8 cellular contexts compared by ENCODE assay signal in the genomic region with DNA sequence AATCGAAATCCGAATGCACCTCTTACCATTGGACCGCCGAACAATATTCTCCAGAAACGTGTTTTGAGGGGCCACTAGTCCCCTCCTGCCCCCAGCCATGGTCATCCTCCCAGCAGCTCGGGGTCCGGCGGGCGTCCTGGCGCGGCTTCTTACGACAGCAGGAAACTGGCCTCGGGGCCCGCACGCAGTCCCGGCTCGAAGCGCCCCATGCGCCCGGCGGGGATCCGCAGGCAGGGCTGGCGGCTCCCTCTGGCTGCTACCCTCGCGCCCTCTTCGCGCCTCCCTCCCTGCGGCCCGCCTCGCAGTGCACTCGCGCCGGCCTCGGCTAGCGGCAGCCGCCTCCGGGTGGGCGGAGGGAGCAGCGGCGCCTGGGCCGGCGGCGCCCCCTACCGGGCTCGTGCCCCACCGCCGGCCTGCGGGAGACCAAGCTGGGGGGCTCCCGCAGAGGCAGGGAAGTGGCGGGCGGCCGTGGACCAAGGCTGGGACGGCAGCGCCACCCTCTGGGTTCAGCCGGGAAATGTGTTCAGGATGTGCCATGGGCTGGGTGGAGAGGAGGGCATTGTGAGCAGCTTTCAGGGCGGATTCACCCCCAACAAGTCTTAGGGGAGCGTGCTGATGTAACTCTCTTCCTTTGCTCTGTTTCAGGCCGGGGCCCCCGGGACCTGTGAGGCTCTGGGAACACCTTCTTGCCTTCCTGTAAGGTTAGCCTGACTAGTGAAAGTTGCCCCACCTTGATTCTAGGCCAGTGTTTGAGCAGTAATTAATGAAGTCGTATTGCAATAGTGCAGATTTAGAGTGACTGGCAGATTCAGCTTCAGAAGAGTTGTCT. TPM values are rescaled to one million over a fixed set of nuclear protein-coding genes. Genes with fewer than 3 reads are reported as not detected.
DNase-seq lines count a peak whose midpoint lies in the region; ATAC-seq and TF ChIP-seq lines count a peak whose summit lies in the region.

A gene with protein sequence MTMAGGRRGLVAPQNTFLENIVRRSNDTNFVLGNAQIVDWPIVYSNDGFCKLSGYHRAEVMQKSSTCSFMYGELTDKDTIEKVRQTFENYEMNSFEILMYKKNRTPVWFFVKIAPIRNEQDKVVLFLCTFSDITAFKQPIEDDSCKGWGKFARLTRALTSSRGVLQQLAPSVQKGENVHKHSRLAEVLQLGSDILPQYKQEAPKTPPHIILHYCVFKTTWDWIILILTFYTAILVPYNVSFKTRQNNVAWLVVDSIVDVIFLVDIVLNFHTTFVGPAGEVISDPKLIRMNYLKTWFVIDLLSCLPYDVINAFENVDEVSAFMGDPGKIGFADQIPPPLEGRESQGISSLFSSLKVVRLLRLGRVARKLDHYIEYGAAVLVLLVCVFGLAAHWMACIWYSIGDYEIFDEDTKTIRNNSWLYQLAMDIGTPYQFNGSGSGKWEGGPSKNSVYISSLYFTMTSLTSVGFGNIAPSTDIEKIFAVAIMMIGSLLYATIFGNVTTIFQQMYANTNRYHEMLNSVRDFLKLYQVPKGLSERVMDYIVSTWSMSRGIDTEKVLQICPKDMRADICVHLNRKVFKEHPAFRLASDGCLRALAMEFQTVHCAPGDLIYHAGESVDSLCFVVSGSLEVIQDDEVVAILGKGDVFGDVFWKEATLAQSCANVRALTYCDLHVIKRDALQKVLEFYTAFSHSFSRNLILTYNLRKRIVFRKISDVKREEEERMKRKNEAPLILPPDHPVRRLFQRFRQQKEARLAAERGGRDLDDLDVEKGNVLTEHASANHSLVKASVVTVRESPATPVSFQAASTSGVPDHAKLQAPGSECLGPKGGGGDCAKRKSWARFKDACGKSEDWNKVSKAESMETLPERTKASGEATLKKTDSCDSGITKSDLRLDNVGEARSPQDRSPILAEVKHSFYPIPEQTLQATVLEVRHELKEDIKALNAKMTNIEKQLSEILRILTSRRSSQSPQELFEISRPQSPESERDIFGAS (minus strand): TSS at position 308 of the 829 bp plus-strand sequence. CDS start 203 bp downstream, at position 105.

- POLR2A ChIA-PET in CD8-positive, alpha-beta T cell (lab: Charles Lee) = interaction anchor here (1.0 kb wide), 2 partner anchors 125 to 189 kb away, joined by 3 read pairs; partner anchors contain the start of gene RCOR3

- H3K4me3 Mint-ChIP-seq in CD8-positive, alpha-beta T cell = peak within 1 kb of the TSS; percentile 77
- H3K4me3 Mint-ChIP-seq in endodermal cell = peak within 1 kb of the TSS; percentile 53

- peak; percentile 97 for TF ChIP-seq CTCF in CD8-positive, alpha-beta T cell (IDR thresholded peaks at IDR 0.05)
- TF ChIP-seq CTCF in endodermal cell (conservative IDR thresholded peaks at IDR 0.05) = peak; percentile 99
- peak; percentile 79 for TF ChIP-seq CTCF in mucosa of descending colon (IDR thresholded peaks at IDR 0.05)

- no peak within 1 kb of the TSS for H3K9ac ChIP-seq in endodermal cell (ENCODE audit: extremely low read depth, low read length, poor library complexity, severe bottlenecking)

- peaks cover 9% of the 10 kb centered on the region for H3K4me1 Mint-ChIP-seq in CD8-positive, alpha-beta T cell (ENCODE audit: low read depth)
- H3K4me1 Mint-ChIP-seq in endodermal cell = peaks cover 28% of the 10 kb centered on the region

- no peaks in the 10 kb centered on the region for H3K27me3 ChIP-seq in CD8-positive, alpha-beta T cell (ENCODE audit: insufficient read depth, low read length)
- peaks cover 45% of the 10 kb centered on the region for H3K27me3 ChIP-seq in endodermal cell (ENCODE audit: control insufficient read depth, insufficient read depth, low read length, poor library complexity, severe bottlenecking)

- intact Hi-C loops in CD8-positive, alpha-beta T cell (cut with DNase I, micrococcal nuclease) = loop anchor here (1.0 to 10.0 kb wide), 6 partner anchors 125 to 1279 kb away; partner anchors contain the start of gene RCOR3 (in 1 of the 2)
- intact Hi-C loops in mucosa of descending colon (cut with DNase I, micrococcal nuclease) = loop anchor here in 1 of 2 donors (10.0 kb wide), 1 partner anchor 549 kb away; no protein-coding TSS in a partner anchor

- 0 to 3% methylated on average over 25 to 60 of the region's 60 CpGs for WGBS in endodermal cell (ENCODE audit: insufficient coverage in 1 of 2, insufficient read length in 1 of 2), 2 experiments

- no peaks in the 10 kb centered on the region for H3K36me3 ChIP-seq in CD8-positive, alpha-beta T cell (ENCODE audit: insufficient read depth, low read length)
- H3K36me3 ChIP-seq in endodermal cell (ENCODE audit: control insufficient read depth, insufficient read depth, low read length) (no peaks in the 10 kb centered on the region), mucosa of descending colon (ENCODE audit: low read depth) (no peaks in the 10 kb centered on the region)

- H3K4me3 ChIP-seq in CD8-positive, alpha-beta T cell (ENCODE audit: low read depth, low read length) = peak within 1 kb of the TSS; percentile 40
- peak within 1 kb of the TSS; percentile 74 for H3K4me3 ChIP-seq in endodermal cell (ENCODE audit: low read length)
- H3K4me3 ChIP-seq in mucosa of descending colon = no peak within 1 kb of the TSS

- H3K9me3 ChIP-seq in CD8-positive, alpha-beta T cell (ENCODE audit: low read length) = no peaks in the 10 kb centered on the region
- H3K9me3 ChIP-seq in endodermal cell (ENCODE audit: control insufficient read depth, low read length) = peaks cover 4% of the 10 kb centered on the region
- H3K9me3 ChIP-seq in mucosa of descending colon = no peaks in the 10 kb centered on the region

- CTCF ChIA-PET in CD8-positive, alpha-beta T cell (lab: Charles Lee) = interaction anchor here (0.6 to 2.2 kb wide), 29 partner anchors 9 to 732 kb away, joined by 3 to 9 read pairs (median 4); partner anchors contain the start of gene RCOR3

- H3K9me3 Mint-ChIP-seq in CD8-positive, alpha-beta T cell = no peaks in the 10 kb centered on the region
- peaks cover under 1% of the 10 kb centered on the region for H3K9me3 Mint-ChIP-seq in endodermal cell

- no peak within 1 kb of the TSS for H3K27ac ChIP-seq in CD8-positive, alpha-beta T cell (ENCODE audit: low read depth, low read length)
- H3K27ac ChIP-seq in endodermal cell (ENCODE audit: low read depth, low read length) = no peak within 1 kb of the TSS

- peaks cover 13% of the 10 kb centered on the region for H3K4me1 ChIP-seq in CD8-positive, alpha-beta T cell (ENCODE audit: insufficient read depth, low read length)
- peaks cover 6% of the 10 kb centered on the region for H3K4me1 ChIP-seq in endodermal cell (ENCODE audit: control insufficient read depth, insufficient read depth, low read length)
- H3K4me1 ChIP-seq in mucosa of descending colon (ENCODE audit: low read depth) = no peaks in the 10 kb centered on the region

- H3K36me3 Mint-ChIP-seq in CD8-positive, alpha-beta T cell = no peaks in the 10 kb centered on the region
- no peaks in the 10 kb centered on the region for H3K36me3 Mint-ChIP-seq in endodermal cell (ENCODE audit: low read depth)

- peak; percentile 67 to 87 (median 77) for DNase-seq in CD8-positive, alpha-beta T cell
- DNase-seq in NCI-H82 (lab: John Stamatoyannopoulos, UW) = peak; percentile 96
- peak; percentile 44 for DNase-seq in activated CD8-positive, alpha-beta memory T cell treated with anti-CD3 and anti-CD28 coated beads, Interleukin-2, amount 50 U/mL, for 24 hours (ENCODE audit: extremely low read depth)
- peak; percentile 98 for DNase-seq in endodermal cell
- DNase-seq in mucosa of descending colon = peak; percentile 72 to 80 (median 74)
- DNase-seq in stimulated activated CD8-positive, alpha-beta memory T cell treated with anti-CD3 and anti-CD28 coated beads, Interleukin-2, amount 100 ng/mL, for 48 hours (ENCODE audit: low read depth in 2 of 2) = peak; percentile 79 to 81

- H3K27me3 Mint-ChIP-seq in CD8-positive, alpha-beta T cell (ENCODE audit: low read depth) = peaks cover 37% of the 10 kb centered on the region
- peaks cover 41% of the 10 kb centered on the region for H3K27me3 Mint-ChIP-seq in endodermal cell (ENCODE audit: insufficient read depth)

- peak; percentile 95 for ATAC-seq in CD8-positive, alpha-beta T cell
- ATAC-seq in GM19455 (IDR thresholded peaks at IDR 0.05; ENCODE audit: unreplicated experiment) (peak; percentile 87), HG03571 (IDR thresholded peaks at IDR 0.05; ENCODE audit: unreplicated experiment) (peak; percentile 83), mucosa of descending colon (peak; percentile 94)

- H3K27ac Mint-ChIP-seq in CD8-positive, alpha-beta T cell = no peak within 1 kb of the TSS
- no peak within 1 kb of the TSS for H3K27ac Mint-ChIP-seq in endodermal cell

RNA-seq across cellular contexts. Expression of the gene that starts here (rescaled TPM):
- total RNA-seq in CD8-positive, alpha-beta T cell = not detected
- 1 to 10 TPM; 3.2 to 3.5 TPM for total RNA-seq in endodermal cell
- 0.64 TPM for polyA plus RNA-seq in endodermal cell (2013, experiment 1 of 2)
- 0.25 TPM for polyA plus RNA-seq in endodermal cell (2013, experiment 2 of 2)
- 1 to 10 TPM in 2 of 3 donors, under 1 TPM in 1; 0.81 to 1.7 (median 1.2) TPM for total RNA-seq in mucosa of descending colon

Comparison
In these comparisons a context has a peak if more than half of its experiments do, and no peak if none do; other contexts are left out.
1. Peak in DNase-seq, ATAC-seq and H3K4me3 ChIP-seq in CD8-positive, alpha-beta T cell; RNA of the gene not detected or under 1 TPM.
2. DNase-seq: peak in every context shown above with its lines; median percentile 98 in endodermal cell; 96 in NCI-H82; 80 in stimulated activated CD8-positive, alpha-beta memory T cell treated with anti-CD3 and anti-CD28 coated beads, Interleukin-2, amount 100 ng/mL, for 48 hours; 77 in CD8-positive, alpha-beta T cell; 74 in mucosa of descending colon; 44 in activated CD8-positive, alpha-beta memory T cell treated with anti-CD3 and anti-CD28 coated beads, Interleukin-2, amount 50 U/mL, for 24 hours.